In genomic region chr21:39451332-39452206, GRCh38 we compare ENCODE assay signal across 8 cellular contexts. TPM values are rescaled to one million over a fixed set of nuclear protein-coding genes. Genes with fewer than 3 reads are reported as not detected.
A peak's percentile ranks its signal among the peaks of the same experiment; 100 is the strongest.
DNase-seq lines count a peak whose midpoint lies in the region; ATAC-seq and TF ChIP-seq lines count a peak whose summit lies in the region.

TSS of gene SH3BGR (plus strand) at chr21:39451970. CDS start at chr21:39452097, 127 bp downstream.

- peak within 1 kb of the TSS; percentile 55 for H3K4me2 ChIP-seq in skeletal muscle satellite cell (ENCODE audit: low read length)

- H3K4me1 Mint-ChIP-seq in chondrocyte (ENCODE audit: low read depth), result peaks cover 10% of the 10 kb centered on the region

- TF ChIP-seq CTCF in chondrocyte (IDR thresholded peaks at IDR 0.05), result no peak

- H3K4me1 ChIP-seq in skeletal muscle satellite cell (ENCODE audit: control insufficient read depth, insufficient read depth, low read length), result peaks cover 8% of the 10 kb centered on the region

- DNase-seq in NCI-H2029 (lab: John Stamatoyannopoulos, UW), result peak; percentile 82
- DNase-seq in chondrocyte (ENCODE audit: low spot score), result no peak
- DNase-seq in islet precursor cell, result peak; percentile 88
- no peak for DNase-seq in activated gamma-delta T cell (lab: John Stamatoyannopoulos, UW)
- no peak for DNase-seq in NCI-H1048 (lab: John Stamatoyannopoulos, UW)

- no peaks in the 10 kb centered on the region for H3K27me3 Mint-ChIP-seq in chondrocyte (ENCODE audit: low read depth)

- no peak within 1 kb of the TSS for H3K4me3 Mint-ChIP-seq in chondrocyte (ENCODE audit: unreplicated experiment)

- H3K27me3 ChIP-seq in skeletal muscle satellite cell (ENCODE audit: control insufficient read depth, insufficient read depth, low read length), result peaks cover 26% of the 10 kb centered on the region

- no peaks in the 10 kb centered on the region for H3K36me3 Mint-ChIP-seq in chondrocyte (ENCODE audit: low read depth)

- H3K36me3 ChIP-seq in skeletal muscle satellite cell (ENCODE audit: insufficient read depth, low read length), result no peaks in the 10 kb centered on the region

- H3K4me3 ChIP-seq in skeletal muscle satellite cell (ENCODE audit: low read length), result peak within 1 kb of the TSS; percentile 27

- no peaks in the 10 kb centered on the region for H3K9me3 ChIP-seq in skeletal muscle satellite cell (replicated peaks; ENCODE audit: low read length)

- H3K9ac ChIP-seq in skeletal muscle satellite cell (ENCODE audit: low read depth, low read length), result no peak within 1 kb of the TSS

- ATAC-seq in GM19023 (IDR thresholded peaks at IDR 0.05; ENCODE audit: unreplicated experiment), result no peak
- ATAC-seq in activated CD4-positive, CD25-positive, alpha-beta regulatory T cell treated with anti-CD3 and anti-CD28 coated beads, Interleukin-2, amount 50 U/mL, for 24 hours, result no peak

- peak within 1 kb of the TSS; percentile 58 for H3K27ac Mint-ChIP-seq in chondrocyte (ENCODE audit: unreplicated experiment)

- peaks cover 3% of the 10 kb centered on the region for H3K9me3 Mint-ChIP-seq in chondrocyte (ENCODE audit: low read depth)

RNA-seq across cellular contexts. Expression of gene SH3BGR, which starts in this region (rescaled TPM):
- 2.4 to 3.3 TPM (median 2.8 TPM) in 3 replicates for total RNA-seq in chondrocyte
- 1.7 and 2.0 TPM in 2 replicates for total RNA-seq in skeletal muscle satellite cell (2012; rRNA removed)

Comparison
In these comparisons a context has a peak if more than half of its experiments do, and no peak if none do; other contexts are left out.
1. DNase-seq: peak in NCI-H2029 (single experiment) and islet precursor cell (single experiment); none in chondrocyte (single experiment), activated gamma-delta T cell (single experiment) and NCI-H1048 (single experiment).